In genomic region chr3:9792405-9793160, GRCh38 we compare ENCODE assay signal across 8 cellular contexts. TPM values are rescaled to one million over a fixed set of nuclear protein-coding genes. Genes with fewer than 3 reads are reported as not detected.
DNase-seq lines count a peak whose midpoint lies in the region; ATAC-seq and TF ChIP-seq lines count a peak whose summit lies in the region.

ARPC4 (plus strand) TSS chr3:9793082; CDS start chr3:9793122, 40 bp downstream.
TADA3 (minus strand) TSS chr3:9792473; CDS start chr3:9791466, 1,007 bp downstream.

- no peaks in the 10 kb centered on the region for H3K27me3 ChIP-seq in SU-DHL-6 (ENCODE audit: low read length)
- no peaks in the 10 kb centered on the region for H3K27me3 ChIP-seq in ovary
- H3K27me3 ChIP-seq in thymus (ENCODE audit: control insufficient read depth, insufficient read depth) = no peaks in the 10 kb centered on the region

- H4K20me1 ChIP-seq in SU-DHL-6 (ENCODE audit: low read depth, low read length) = peaks cover 8% of the 10 kb centered on the region; the same call in 1 of the 2 replicates

- TF ChIP-seq POLR2A in ovary (IDR thresholded peaks at IDR 0.05) = peak; percentile 63

- intact Hi-C loops in head of caudate nucleus (cut with DNase I) = loop anchor here (5.0 kb wide), 3 partner anchors 45 to 60 kb away; partner anchors contain the start of genes BRPF1, OGG1 and RPUSD3
- intact Hi-C loops in ovary (cut with DNase I) = loop anchor here in 3 of 4 donors (2.0 to 10.0 kb wide), 2 partner anchors 22 to 58 kb away; partner anchors contain the start of gene BRPF1 (in 1 of the 3)

- H3K36me3 ChIP-seq in SU-DHL-6 (ENCODE audit: low read length) = peaks cover 2% of the 10 kb centered on the region; the same call in 1 of the 2 replicates
- H3K36me3 ChIP-seq in ovary = no peaks in the 10 kb centered on the region
- H3K36me3 ChIP-seq in thymus (ENCODE audit: control insufficient read depth, insufficient read depth) = peaks cover 32% of the 10 kb centered on the region

- POLR2A ChIA-PET in activated naive CD8-positive, alpha-beta T cell treated with anti-CD3 and anti-CD28 coated beads, Interleukin-2, amount 10 ng/mL, durations not matched to agents 7 days and 5 days (lab: Charles Lee) = interaction anchor here (0.7 to 2.3 kb wide), 25 partner anchors 9 to 528 kb away, joined by 3 to 47 read pairs (median 4); partner anchors contain the start of genes BRPF1, CAMK1, JAGN1 and MTMR14

- peaks cover 51% of the 10 kb centered on the region for H3K4me1 Mint-ChIP-seq in activated naive CD8-positive, alpha-beta T cell treated with anti-CD3 and anti-CD28 coated beads, Interleukin-2, amount 10 ng/mL, durations not matched to agents 7 days and 5 days

- H3F3A ChIP-seq in SU-DHL-6 (ENCODE audit: insufficient read depth) = peaks cover 8% of the 10 kb centered on the region; the same call in 1 of the 2 replicates

- H3K27ac ChIP-seq in SU-DHL-6 (ENCODE audit: low read depth, low read length) (peak within 1 kb of the TSS; percentile 86), ovary (peak within 1 kb of the TSS; percentile 68 to 96), thymus (ENCODE audit: low read depth) (peak within 1 kb of the TSS; percentile 99)

- peak within 1 kb of the TSS; percentile 89 for H3K4me2 ChIP-seq in SU-DHL-6 (ENCODE audit: low read depth, low read length, poor library complexity, severe bottlenecking)

- peak; percentile 82 for ATAC-seq in HG02763 (IDR thresholded peaks at IDR 0.05; ENCODE audit: unreplicated experiment)
- ATAC-seq in activated naive CD8-positive, alpha-beta T cell treated with anti-CD3 and anti-CD28 coated beads, Interleukin-2, amount 10 ng/mL, durations not matched to agents 7 days and 5 days (ENCODE audit: low read depth) = peak; percentile 89

- H3K27me3 Mint-ChIP-seq in activated naive CD8-positive, alpha-beta T cell treated with anti-CD3 and anti-CD28 coated beads, Interleukin-2, amount 10 ng/mL, durations not matched to agents 7 days and 5 days = no peaks in the 10 kb centered on the region

- WGBS in ovary, 3 donors = 0 to 1% (median 0%) methylated on average over 44 to 65 of the region's 65 CpGs
- under 1% methylated on average over 65 of the region's 65 CpGs for WGBS in thymus

- no peak for TF ChIP-seq EP300 in ovary (IDR thresholded peaks at IDR 0.05)

- H3K9me3 ChIP-seq in SU-DHL-6 (ENCODE audit: insufficient read depth, low read length) (no peaks in the 10 kb centered on the region), ovary (no peaks in the 10 kb centered on the region), thymus (ENCODE audit: control insufficient read depth) (peaks cover 1% of the 10 kb centered on the region)

- no peaks in the 10 kb centered on the region for H3K9me2 ChIP-seq in SU-DHL-6 (replicated peaks; ENCODE audit: insufficient read depth, low read length)

- peak within 1 kb of the TSS; percentile 100 for H3K9ac ChIP-seq in SU-DHL-6 (ENCODE audit: low read length)

- H3K79me2 ChIP-seq in SU-DHL-6 (ENCODE audit: insufficient read depth, low read length) = peaks cover 52% of the 10 kb centered on the region

- peak within 1 kb of the TSS; percentile 100 for H3K27ac Mint-ChIP-seq in activated naive CD8-positive, alpha-beta T cell treated with anti-CD3 and anti-CD28 coated beads, Interleukin-2, amount 10 ng/mL, durations not matched to agents 7 days and 5 days

- peak within 1 kb of the TSS; percentile 99 for H3K4me3 Mint-ChIP-seq in activated naive CD8-positive, alpha-beta T cell treated with anti-CD3 and anti-CD28 coated beads, Interleukin-2, amount 10 ng/mL, durations not matched to agents 7 days and 5 days

- TF ChIP-seq CTCF in GM12875 (IDR thresholded peaks at IDR 0.05; ENCODE audit: borderline replicate concordance, insufficient read depth, low read depth, low read length) = no peak
- TF ChIP-seq CTCF in SU-DHL-6 (IDR thresholded peaks at IDR 0.05; ENCODE audit: insufficient read depth, low read length, poor library complexity, severe bottlenecking) = no peak
- peak in 2 of 3 donors; percentile 41 to 62 for TF ChIP-seq CTCF in ovary (IDR thresholded peaks at IDR 0.05)

- H3K36me3 Mint-ChIP-seq in activated naive CD8-positive, alpha-beta T cell treated with anti-CD3 and anti-CD28 coated beads, Interleukin-2, amount 10 ng/mL, durations not matched to agents 7 days and 5 days = peaks cover 47% of the 10 kb centered on the region

- peak; percentile 91 to 98 (median 95) for DNase-seq in NCI-H1417 (lab: John Stamatoyannopoulos, UW)
- peak; percentile 95 for DNase-seq in activated naive CD8-positive, alpha-beta T cell treated with anti-CD3 and anti-CD28 coated beads, Interleukin-2, amount 10 ng/mL, durations not matched to agents 7 days and 5 days
- DNase-seq in head of caudate nucleus = peak; percentile 77 to 97 (median 92)
- DNase-seq in ovary = peak; percentile 92 to 95 (median 94)

- H3K4me3 ChIP-seq in GM12875 (ENCODE audit: low read depth, low read length) (peak within 1 kb of the TSS; percentile 84), SU-DHL-6 (ENCODE audit: insufficient read depth, low read length, poor library complexity, severe bottlenecking) (peak within 1 kb of the TSS; percentile 98), ovary (peak within 1 kb of the TSS; percentile 58), thymus (ENCODE audit: low read length) (peak within 1 kb of the TSS; percentile 82)

- peak within 1 kb of the TSS; percentile 69 for H2AFZ ChIP-seq in SU-DHL-6 (ENCODE audit: low read depth, low read length, severe bottlenecking)

- H3K9me3 Mint-ChIP-seq in activated naive CD8-positive, alpha-beta T cell treated with anti-CD3 and anti-CD28 coated beads, Interleukin-2, amount 10 ng/mL, durations not matched to agents 7 days and 5 days = no peaks in the 10 kb centered on the region

- H3K4me1 ChIP-seq in ovary (ENCODE audit: insufficient read depth) = peaks cover 9% of the 10 kb centered on the region
- peaks cover 15% of the 10 kb centered on the region for H3K4me1 ChIP-seq in thymus (ENCODE audit: control insufficient read depth, insufficient read depth, low read length)

RNA-seq across cellular contexts. Expression of gene ARPC4, which starts in this region (rescaled TPM):
- 100 to 1,000 TPM; 225 to 227 TPM for total RNA-seq in activated naive CD8-positive, alpha-beta T cell treated with anti-CD3 and anti-CD28 coated beads, Interleukin-2, amount 10 ng/mL, durations not matched to agents 7 days and 5 days
- 100 to 1,000 TPM in 3 of 7 donors, 10 to 100 TPM in 4; 58.3 to 123 (median 85.1) TPM for total RNA-seq in ovary
- polyA plus RNA-seq in ovary (100 to 1,000 TPM in 1 of 2 donors, 10 to 100 TPM in 1; 75.2 to 189 TPM), thymus (106 TPM)

RNA-seq across cellular contexts. Expression of gene TADA3, which starts in this region (rescaled TPM):
- 10 to 100 TPM; 71.8 to 73.3 TPM for total RNA-seq in activated naive CD8-positive, alpha-beta T cell treated with anti-CD3 and anti-CD28 coated beads, Interleukin-2, amount 10 ng/mL, durations not matched to agents 7 days and 5 days
- 10 to 100 TPM; 49.4 to 77.9 (median 67.4) TPM for total RNA-seq in ovary
- 10 to 100 TPM; 45.5 to 49.5 TPM for polyA plus RNA-seq in ovary
- 47.6 TPM for polyA plus RNA-seq in thymus

Comparison
In these comparisons a context has a peak if more than half of its experiments do, and no peak if none do; other contexts are left out.
1. Peak in every context shown above with its lines: DNase-seq, ATAC-seq, H3K4me3 ChIP-seq and H3K27ac ChIP-seq.
2. CTCF ChIP-seq: peak in ovary (2 of 3); none in GM12875 (single experiment) and SU-DHL-6 (single experiment).